In genomic region chr20:62347151-62347404, GRCh38 we compare ENCODE assay signal across 21 cellular contexts. TPM values are rescaled to one million over a fixed set of nuclear protein-coding genes. Genes with fewer than 3 reads are reported as not detected.
DNase-seq lines count a peak whose midpoint lies in the region; ATAC-seq and TF ChIP-seq lines count a peak whose summit lies in the region.
"Had no signal": no experiment of that assay in that cellular context is flagged by ENCODE, and none has a peak within 500 bp of the region (broad histone marks: within the 10 kb centered on the region; RNA-seq: fewer than 3 reads in every experiment).

No MANE protein-coding gene starts in this region.

- no peak overlapping the region for H2AFZ ChIP-seq in neuronal stem cell (ENCODE audit: low read length)
- H2AFZ ChIP-seq: GM23248 had no signal

- no peak overlapping the region for H3K14ac ChIP-seq in neuronal stem cell (ENCODE audit: low read length)

- TF ChIP-seq CTCF in right atrium auricular region (IDR thresholded peaks at IDR 0.05) (no peak), RWPE2 (IDR thresholded peaks at IDR 0.05; ENCODE audit: poor library complexity, severe bottlenecking) (no peak), upper lobe of right lung (IDR thresholded peaks at IDR 0.05) (no peak)

- H3K9ac ChIP-seq in neuronal stem cell (ENCODE audit: low read depth, low read length, poor library complexity), result no peak overlapping the region
- peak overlapping the region in 1 of 3 donors; percentile 23 for H3K9ac ChIP-seq in skeletal muscle tissue (ENCODE audit: low read depth in 1 of 3, low read length in 3 of 3)
- H3K9ac ChIP-seq: BLaER1, GM23248 had no signal

- DNase-seq in right cardiac atrium (peak in 2 of 3 donors; percentile 22 to 36), right atrium auricular region (ENCODE audit: low spot score) (no peak), RWPE2 (ENCODE audit: low spot score) (peak; percentile 83), neuronal stem cell (ENCODE audit: low spot score) (no peak), NCI-H345 (lab: John Stamatoyannopoulos, UW) (no peak), upper lobe of right lung (no peak)
- DNase-seq: CD4-positive, alpha-beta T cell; CD8-positive, alpha-beta memory T cell; DMS 273 treated with DMSO at 0.1 percent for 48 hours; DMS79; EL; GDM1; GM23248; H9 had no signal

- H3K27ac ChIP-seq in right cardiac atrium (ENCODE audit: low read length), result no peak overlapping the region
- H3K27ac ChIP-seq in right atrium auricular region, result no peak overlapping the region
- H3K27ac ChIP-seq in RWPE2 (ENCODE audit: poor library complexity, severe bottlenecking), result peak overlapping the region; percentile 2
- H3K27ac ChIP-seq in neuronal stem cell (replicated peaks; ENCODE audit: low read length), result no peak overlapping the region
- peak overlapping the region; percentile 6 for H3K27ac ChIP-seq in skeletal muscle tissue (ENCODE audit: low read depth, low read length)
- H3K27ac ChIP-seq in upper lobe of right lung, result no peak overlapping the region
- H3K27ac ChIP-seq: 22Rv1, BLaER1, GM23248 had no signal

- no peaks in the 10 kb centered on the region for H3K27me3 ChIP-seq in right cardiac atrium (ENCODE audit: control insufficient read depth, insufficient read depth)
- H3K27me3 ChIP-seq in right atrium auricular region, result no peaks in the 10 kb centered on the region
- no peaks in the 10 kb centered on the region for H3K27me3 ChIP-seq in RWPE2 (ENCODE audit: insufficient read depth, poor library complexity, severe bottlenecking)
- H3K27me3 ChIP-seq in neuronal stem cell (ENCODE audit: control insufficient read depth in 3 of 3, insufficient read depth in 3 of 3, low read depth in 1 of 3, low read length in 3 of 3), result no peaks in the 10 kb centered on the region
- H3K27me3 ChIP-seq in skeletal muscle tissue (ENCODE audit: control insufficient read depth in 3 of 3, insufficient read depth in 3 of 3, low read length in 3 of 3), result no peaks in the 10 kb centered on the region
- H3K27me3 ChIP-seq in upper lobe of right lung, result no peaks in the 10 kb centered on the region
- H3K27me3 ChIP-seq: BLaER1 had no signal

- H3K4me3 ChIP-seq in right cardiac atrium (ENCODE audit: low read length), result no peak overlapping the region
- H3K4me3 ChIP-seq in right atrium auricular region, result no peak overlapping the region
- no peak overlapping the region for H3K4me3 ChIP-seq in RWPE2 (ENCODE audit: severe bottlenecking)
- H3K4me3 ChIP-seq in neuronal stem cell (ENCODE audit: low read length in 2 of 2), result no peak overlapping the region
- no peak overlapping the region for H3K4me3 ChIP-seq in skeletal muscle tissue (ENCODE audit: low read length in 3 of 3)
- H3K4me3 ChIP-seq in upper lobe of right lung, result no peak overlapping the region
- H3K4me3 ChIP-seq: BLaER1, GM12878, GM23248 had no signal

- H3K4ac ChIP-seq in neuronal stem cell (ENCODE audit: low read length), result no peak overlapping the region

- no peak overlapping the region for H2AK5ac ChIP-seq in neuronal stem cell (ENCODE audit: low read depth, low read length)

- H3K9me3 ChIP-seq in right cardiac atrium (ENCODE audit: control insufficient read depth, low read length), result no peaks in the 10 kb centered on the region
- no peaks in the 10 kb centered on the region for H3K9me3 ChIP-seq in right atrium auricular region
- no peaks in the 10 kb centered on the region for H3K9me3 ChIP-seq in RWPE2 (ENCODE audit: severe bottlenecking)
- H3K9me3 ChIP-seq in neuronal stem cell (replicated peaks in 1 of 2; ENCODE audit: control insufficient read depth in 2 of 2, insufficient read depth in 1 of 2, low read depth in 1 of 2, low read length in 2 of 2), result peaks cover 3 to 6% of the 10 kb centered on the region in 2 donors
- no peaks in the 10 kb centered on the region for H3K9me3 ChIP-seq in skeletal muscle tissue (ENCODE audit: control insufficient read depth in 3 of 3, low read length in 3 of 3)
- H3K9me3 ChIP-seq in upper lobe of right lung, result no peaks in the 10 kb centered on the region

- H2BK5ac ChIP-seq in neuronal stem cell (ENCODE audit: low read length), result no peak overlapping the region

- intact Hi-C loops in right cardiac atrium (cut with DNase I) (loop anchor here in 1 of 4 donors (5.0 kb wide), 1 partner anchor 35 kb away; no protein-coding TSS in a partner anchor), upper lobe of right lung (cut with DNase I) (no loop called here)

- no peak overlapping the region for H2BK12ac ChIP-seq in neuronal stem cell (ENCODE audit: low read length)

- no peak overlapping the region for H4K8ac ChIP-seq in neuronal stem cell (ENCODE audit: low read depth, low read length)

- H3K36me3 ChIP-seq in right atrium auricular region (peaks cover 37% of the 10 kb centered on the region), RWPE2 (ENCODE audit: low read depth) (peaks cover 91% of the 10 kb centered on the region), neuronal stem cell (replicated peaks in 1 of 2; ENCODE audit: control insufficient read depth in 2 of 2, insufficient read depth in 2 of 2, low read length in 2 of 2) (peaks cover 37 to 52% of the 10 kb centered on the region in 2 donors), skeletal muscle tissue (ENCODE audit: control insufficient read depth in 3 of 3, insufficient read depth in 3 of 3, low read length in 3 of 3) (peaks cover 0 to 5% (median 4%) of the 10 kb centered on the region in 3 donors), upper lobe of right lung (peaks cover 35% of the 10 kb centered on the region)

- no peak for ATAC-seq in right cardiac atrium
- ATAC-seq in RWPE2 (ENCODE audit: low read depth), result no peak
- no peak for ATAC-seq in upper lobe of right lung
- no peak for ATAC-seq in HG03135 (IDR thresholded peaks at IDR 0.05; ENCODE audit: unreplicated experiment)
- ATAC-seq: GM12878, HCT116 had no signal

- H3K4me1 ChIP-seq in right cardiac atrium (ENCODE audit: control insufficient read depth, insufficient read depth, low read length), result no peaks in the 10 kb centered on the region
- H3K4me1 ChIP-seq in right atrium auricular region, result peaks cover 0 to under 1% of the 10 kb centered on the region in 2 donors
- peaks cover 24% of the 10 kb centered on the region for H3K4me1 ChIP-seq in RWPE2 (ENCODE audit: insufficient read depth, poor library complexity, severe bottlenecking)
- H3K4me1 ChIP-seq in neuronal stem cell (ENCODE audit: control insufficient read depth in 2 of 2, insufficient read depth in 1 of 2, low read depth in 1 of 2, low read length in 2 of 2), result no peaks in the 10 kb centered on the region
- peaks cover 9 to 20% (median 19%) of the 10 kb centered on the region in 3 donors for H3K4me1 ChIP-seq in skeletal muscle tissue (ENCODE audit: control insufficient read depth in 3 of 3, insufficient read depth in 3 of 3, low read length in 3 of 3)
- H3K4me1 ChIP-seq in upper lobe of right lung, result peaks cover 3% of the 10 kb centered on the region

- peak overlapping the region; percentile 67 for H2BK120ac ChIP-seq in neuronal stem cell (ENCODE audit: low read depth, low read length)

- peak overlapping the region; percentile 43 for H3K23ac ChIP-seq in neuronal stem cell (ENCODE audit: low read depth, low read length, poor library complexity)

- peaks cover 8% of the 10 kb centered on the region for H3K79me1 ChIP-seq in neuronal stem cell (ENCODE audit: low read depth, low read length)

- H2BK15ac ChIP-seq in neuronal stem cell (ENCODE audit: low read length), result no peak overlapping the region

- H3K4me2 ChIP-seq in neuronal stem cell (ENCODE audit: insufficient read depth, low read length, poor library complexity, severe bottlenecking), result no peak overlapping the region
- H3K4me2 ChIP-seq: BLaER1 had no signal

- H3K18ac ChIP-seq in neuronal stem cell (ENCODE audit: low read length), result no peak overlapping the region

- H4K91ac ChIP-seq in neuronal stem cell (ENCODE audit: low read depth, low read length, poor library complexity), result no peak overlapping the region

- 93% methylated on average over 10 of the region's 10 CpGs for WGBS in right cardiac atrium
- no CpG with 5 or more reads among the region's 10 CpGs for WGBS in neuronal stem cell (ENCODE audit: extremely low coverage in 2 of 2, insufficient read length in 2 of 2, insufficient replicate concordance in 1 of 2), 2 donors

RNA-seq across cellular contexts. Expression of gene LAMA5, which starts 20.0 kb away (rescaled TPM):
- total RNA-seq in right cardiac atrium (10 to 100 TPM; 77.4 to 97.9 (median 86.8) TPM), right atrium auricular region (10 to 100 TPM; 61.1 to 69.4 TPM), skeletal muscle tissue (14.1 TPM), upper lobe of right lung (279 TPM)
- polyA plus RNA-seq in right cardiac atrium, result 93.7 TPM
- 59.5 TPM for polyA plus RNA-seq in neuronal stem cell (2013, experiment 1 of 2)
- 57.4 TPM for polyA plus RNA-seq in neuronal stem cell (2013, experiment 2 of 2)
- polyA plus RNA-seq: CD14-positive monocyte; CD8-positive, alpha-beta memory T cell had no signal

RNA-seq across cellular contexts. Expression of gene RPS21, which starts 39.8 kb away (rescaled TPM):
- total RNA-seq in right cardiac atrium (100 to 1,000 TPM; 703 to 815 (median 736) TPM), right atrium auricular region (1,000 to 10,000 TPM; 1,510 to 1,937 TPM), skeletal muscle tissue (1,418 TPM), upper lobe of right lung (1,050 TPM)
- polyA plus RNA-seq in right cardiac atrium, result 2,060 TPM
- polyA plus RNA-seq in neuronal stem cell (2013, experiment 1 of 2), result 3,158 TPM
- 3,117 TPM for polyA plus RNA-seq in neuronal stem cell (2013, experiment 2 of 2)

RNA-seq across cellular contexts. Expression of gene ADRM1, which starts 44.3 kb away (rescaled TPM):
- total RNA-seq in right cardiac atrium (10 to 100 TPM; 65.0 to 80.9 (median 73.4) TPM), right atrium auricular region (100 to 1,000 TPM in 1 of 2 donors, 10 to 100 TPM in 1; 95.9 to 128 TPM), skeletal muscle tissue (41.8 TPM), upper lobe of right lung (73.4 TPM)
- 87.5 TPM for polyA plus RNA-seq in right cardiac atrium
- polyA plus RNA-seq in neuronal stem cell (2013, experiment 1 of 2), result 69.1 TPM
- polyA plus RNA-seq in neuronal stem cell (2013, experiment 2 of 2), result 69.0 TPM

Comparison
In these comparisons a context has a peak if more than half of its experiments do, and no peak if none do; other contexts are left out.
1. DNase-seq: peak in right cardiac atrium (2 of 3) and RWPE2 (single experiment); none in right atrium auricular region (single experiment), neuronal stem cell (single experiment), NCI-H345 (single experiment) and upper lobe of right lung (single experiment).
2. H3K27ac ChIP-seq: peak in RWPE2 (single experiment) and skeletal muscle tissue (single experiment); none in right cardiac atrium (single experiment), right atrium auricular region (0 of 2), neuronal stem cell (single experiment) and upper lobe of right lung (single experiment).